Comparison of ENCODE assay signal across 8 cellular contexts in the genomic region with DNA sequence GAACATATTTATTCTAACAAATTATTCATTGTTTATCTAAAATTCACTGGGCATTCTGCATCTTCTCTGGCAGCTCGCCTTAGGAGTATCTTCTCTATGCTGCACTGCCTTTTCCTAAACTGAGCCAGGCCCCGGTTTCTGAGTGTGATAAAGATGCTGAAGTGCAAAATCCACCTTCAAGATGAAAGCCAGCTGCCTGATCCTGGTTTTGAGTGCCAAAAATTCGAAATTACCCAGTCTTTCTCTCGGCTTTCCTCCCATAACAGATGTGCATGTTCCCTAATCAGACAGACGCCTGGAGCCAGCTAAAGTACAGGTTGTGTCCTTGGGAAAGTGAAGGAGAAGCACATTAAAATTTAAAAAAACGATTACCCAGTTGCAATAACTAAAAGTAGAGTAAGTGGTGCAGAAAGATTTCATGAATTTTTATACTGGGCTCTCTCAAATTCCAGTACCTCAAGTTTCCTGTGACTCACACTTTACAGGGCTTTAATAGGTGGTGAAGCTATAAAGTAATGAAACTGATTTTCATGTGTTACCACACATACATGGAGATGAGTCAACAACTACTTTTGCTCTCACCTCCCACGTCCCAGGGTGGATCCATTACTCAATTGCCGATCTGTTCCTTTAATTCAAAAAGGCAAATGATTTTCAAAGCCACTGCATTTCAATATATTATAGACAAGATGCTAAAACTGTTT.
A peak's percentile ranks its signal among the peaks of the same experiment; 100 is the strongest.
DNase-seq lines count a peak whose midpoint lies in the region; ATAC-seq and TF ChIP-seq lines count a peak whose summit lies in the region.

No MANE protein-coding gene starts in this region.

- H2AFZ ChIP-seq in mesenchymal stem cell (ENCODE audit: low read depth, low read length), result no peak overlapping the region

- H3K36me3 ChIP-seq in mesenchymal stem cell (ENCODE audit: control insufficient read depth in 1 of 2, insufficient read depth in 2 of 2, low read depth in 1 of 2, low read length in 2 of 2) (no peaks in the 10 kb centered on the region), tibial nerve (no peaks in the 10 kb centered on the region)

- WGBS in mesenchymal stem cell, result 59% methylated on average over 7 of the region's 8 CpGs
- WGBS in tibial nerve, 2 donors, result 39 to 44% methylated on average over 8 of the region's 8 CpGs

- peaks cover 2% of the 10 kb centered on the region for H3K27me3 Mint-ChIP-seq in activated naive CD8-positive, alpha-beta T cell
- no peaks in the 10 kb centered on the region; the same call in 1 of the 2 replicates for H3K27me3 Mint-ChIP-seq in WTC11 (ENCODE audit: low read depth)

- no peak overlapping the region for H4K91ac ChIP-seq in mesenchymal stem cell (ENCODE audit: low read length)

- H3K4me3 ChIP-seq in mesenchymal stem cell (ENCODE audit: insufficient read depth in 1 of 2, low read depth in 1 of 2, low read length in 2 of 2), result peak overlapping the region in 1 of 2 experiments; percentile 60
- no peak overlapping the region for H3K4me3 ChIP-seq in tibial nerve

- H3K4me2 ChIP-seq in mesenchymal stem cell (ENCODE audit: low read length, poor library complexity, severe bottlenecking), result peak overlapping the region; percentile 12

- ATAC-seq in GM19351 (IDR thresholded peaks at IDR 0.05; ENCODE audit: unreplicated experiment) (peak; percentile 91), WTC11 (no peak)

- in situ Hi-C loops in ACHN (cut with HindIII; ENCODE audit: low pct_ligation_motif_present, low pct_unique_long_range_greater_than_20kb, low sequenced_read_pairs), result no loop called here
- in situ Hi-C loops in KBM-7 (cut with MboI; ENCODE audit: low pct_unique_long_range_greater_than_20kb, low sequenced_read_pairs), result no loop called here

- no peak overlapping the region for H3K14ac ChIP-seq in mesenchymal stem cell (ENCODE audit: low read length in 2 of 2)

- H2BK12ac ChIP-seq in mesenchymal stem cell (ENCODE audit: low read length in 2 of 2), result no peak overlapping the region

- H4K8ac ChIP-seq in mesenchymal stem cell (ENCODE audit: low read length), result no peak overlapping the region

- peak overlapping the region; percentile 77 for H3K27ac ChIP-seq in mesenchymal stem cell (ENCODE audit: low read length, poor library complexity, severe bottlenecking)
- peak overlapping the region; percentile 45 to 90 (median 70) for H3K27ac ChIP-seq in tibial nerve

- H3K23ac ChIP-seq in mesenchymal stem cell (ENCODE audit: low read length in 2 of 2), result no peak overlapping the region

- TF ChIP-seq POLR2A in tibial nerve (IDR thresholded peaks at IDR 0.05), result no peak

- peak; percentile 82 for DNase-seq in ACHN
- peak; percentile 31 for DNase-seq in KBM-7
- peak; percentile 77 for DNase-seq in mesenchymal stem cell
- no peak for DNase-seq in tibial nerve (ENCODE audit: low spot score in 2 of 2)
- no peak for DNase-seq in WTC11 (ENCODE audit: low spot score)
- DNase-seq in cerebellar cortex (ENCODE audit: low spot score), result no peak

- no peaks in the 10 kb centered on the region for H3K9me3 Mint-ChIP-seq in activated naive CD8-positive, alpha-beta T cell (ENCODE audit: low read depth)
- H3K9me3 Mint-ChIP-seq in WTC11, result no peaks in the 10 kb centered on the region

- H3K27me3 ChIP-seq in mesenchymal stem cell (ENCODE audit: control insufficient read depth in 1 of 2, insufficient read depth in 1 of 2, low read length in 2 of 2) (peaks cover 0 to 4% of the 10 kb centered on the region in 2 experiments), tibial nerve (no peaks in the 10 kb centered on the region)

- peaks cover 17% of the 10 kb centered on the region for H3K4me1 Mint-ChIP-seq in activated naive CD8-positive, alpha-beta T cell (ENCODE audit: low read depth)
- H3K4me1 Mint-ChIP-seq in WTC11, result no peaks in the 10 kb centered on the region

- H2BK5ac ChIP-seq in mesenchymal stem cell (ENCODE audit: low read depth, low read length, poor library complexity, severe bottlenecking), result peak overlapping the region; percentile 74

- no peak overlapping the region for H2BK15ac ChIP-seq in mesenchymal stem cell (ENCODE audit: low read depth, poor library complexity, severe bottlenecking)

- TF ChIP-seq EP300 in tibial nerve (IDR thresholded peaks at IDR 0.05), result no peak

- peak overlapping the region; percentile 78 for H3K9ac ChIP-seq in mesenchymal stem cell (ENCODE audit: low read length)

- H3K4me3 Mint-ChIP-seq in activated naive CD8-positive, alpha-beta T cell, result peak overlapping the region; percentile 12
- H3K4me3 Mint-ChIP-seq in WTC11, result no peak overlapping the region

- no peak overlapping the region for H3K18ac ChIP-seq in mesenchymal stem cell (ENCODE audit: low read depth in 1 of 2, low read length in 2 of 2)

- H2BK120ac ChIP-seq in mesenchymal stem cell (ENCODE audit: low read depth, low read length), result no peak overlapping the region

- H3K4me1 ChIP-seq in mesenchymal stem cell (ENCODE audit: control insufficient read depth, insufficient read depth, low read depth, low read length), result no peaks in the 10 kb centered on the region
- peaks cover 0 to 23% (median 14%) of the 10 kb centered on the region in 4 donors for H3K4me1 ChIP-seq in tibial nerve

- CTCF ChIA-PET in WTC11 (lab: Charles Lee), result interaction anchor here (1.3 kb wide), 1 partner anchor 226 kb away, joined by 6 read pairs; no protein-coding TSS in a partner anchor

- H3K79me1 ChIP-seq in mesenchymal stem cell (replicated peaks; ENCODE audit: low read length, poor library complexity, severe bottlenecking), result no peaks in the 10 kb centered on the region

- no peak overlapping the region for H2AK5ac ChIP-seq in mesenchymal stem cell (ENCODE audit: low read length, severe bottlenecking)

- H3K36me3 Mint-ChIP-seq in activated naive CD8-positive, alpha-beta T cell, result no peaks in the 10 kb centered on the region
- no peaks in the 10 kb centered on the region for H3K36me3 Mint-ChIP-seq in WTC11

- peak overlapping the region; percentile 61 for H3K27ac Mint-ChIP-seq in activated naive CD8-positive, alpha-beta T cell
- no peak overlapping the region for H3K27ac Mint-ChIP-seq in WTC11

- TF ChIP-seq CTCF in tibial nerve (IDR thresholded peaks at IDR 0.05) (no peak), WTC11 (IDR thresholded peaks at IDR 0.05) (no peak)

- H3K9me3 ChIP-seq in mesenchymal stem cell (ENCODE audit: control insufficient read depth, low read length), result no peaks in the 10 kb centered on the region
- no peaks in the 10 kb centered on the region for H3K9me3 ChIP-seq in tibial nerve

- POLR2A ChIA-PET in WTC11 (lab: Charles Lee), result no interaction called here

- no peak overlapping the region for H3K4ac ChIP-seq in mesenchymal stem cell (ENCODE audit: low read depth in 1 of 2, low read length in 2 of 2)

TF ChIP-seq in WTC11, 78 proteins besides CTCF, POLR2A, EP300 and RAD21 (continues in another document):
- TF ChIP-seq ELF4 (CRISPR knock-in tag; IDR thresholded peaks at IDR 0.05; ENCODE audit: low read depth), result no peak
- TF ChIP-seq ZNF423 (CRISPR knock-in tag; IDR thresholded peaks at IDR 0.05), result no peak
- TF ChIP-seq, protein P1, sequence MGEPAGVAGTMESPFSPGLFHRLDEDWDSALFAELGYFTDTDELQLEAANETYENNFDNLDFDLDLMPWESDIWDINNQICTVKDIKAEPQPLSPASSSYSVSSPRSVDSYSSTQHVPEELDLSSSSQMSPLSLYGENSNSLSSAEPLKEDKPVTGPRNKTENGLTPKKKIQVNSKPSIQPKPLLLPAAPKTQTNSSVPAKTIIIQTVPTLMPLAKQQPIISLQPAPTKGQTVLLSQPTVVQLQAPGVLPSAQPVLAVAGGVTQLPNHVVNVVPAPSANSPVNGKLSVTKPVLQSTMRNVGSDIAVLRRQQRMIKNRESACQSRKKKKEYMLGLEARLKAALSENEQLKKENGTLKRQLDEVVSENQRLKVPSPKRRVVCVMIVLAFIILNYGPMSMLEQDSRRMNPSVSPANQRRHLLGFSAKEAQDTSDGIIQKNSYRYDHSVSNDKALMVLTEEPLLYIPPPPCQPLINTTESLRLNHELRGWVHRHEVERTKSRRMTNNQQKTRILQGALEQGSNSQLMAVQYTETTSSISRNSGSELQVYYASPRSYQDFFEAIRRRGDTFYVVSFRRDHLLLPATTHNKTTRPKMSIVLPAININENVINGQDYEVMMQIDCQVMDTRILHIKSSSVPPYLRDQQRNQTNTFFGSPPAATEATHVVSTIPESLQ (CRISPR knock-in tag; IDR thresholded peaks at IDR 0.05), result no peak
- TF ChIP-seq, protein P2, sequence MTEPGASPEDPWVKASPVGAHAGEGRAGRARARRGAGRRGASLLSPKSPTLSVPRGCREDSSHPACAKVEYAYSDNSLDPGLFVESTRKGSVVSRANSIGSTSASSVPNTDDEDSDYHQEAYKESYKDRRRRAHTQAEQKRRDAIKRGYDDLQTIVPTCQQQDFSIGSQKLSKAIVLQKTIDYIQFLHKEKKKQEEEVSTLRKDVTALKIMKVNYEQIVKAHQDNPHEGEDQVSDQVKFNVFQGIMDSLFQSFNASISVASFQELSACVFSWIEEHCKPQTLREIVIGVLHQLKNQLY (CRISPR knock-in tag; IDR thresholded peaks at IDR 0.05), result no peak
- TF ChIP-seq CREB1 (CRISPR knock-in tag; IDR thresholded peaks at IDR 0.05), result no peak
- no peak for TF ChIP-seq ATF1 (CRISPR knock-in tag; IDR thresholded peaks at IDR 0.05)
- no peak for TF ChIP-seq EMX1 (CRISPR knock-in tag; IDR thresholded peaks at IDR 0.05)
- no peak for TF ChIP-seq RORB (CRISPR knock-in tag; IDR thresholded peaks at IDR 0.05)
- TF ChIP-seq ZBTB21 (CRISPR knock-in tag; IDR thresholded peaks at IDR 0.05; ENCODE audit: borderline replicate concordance), result no peak
- TF ChIP-seq, protein P3, sequence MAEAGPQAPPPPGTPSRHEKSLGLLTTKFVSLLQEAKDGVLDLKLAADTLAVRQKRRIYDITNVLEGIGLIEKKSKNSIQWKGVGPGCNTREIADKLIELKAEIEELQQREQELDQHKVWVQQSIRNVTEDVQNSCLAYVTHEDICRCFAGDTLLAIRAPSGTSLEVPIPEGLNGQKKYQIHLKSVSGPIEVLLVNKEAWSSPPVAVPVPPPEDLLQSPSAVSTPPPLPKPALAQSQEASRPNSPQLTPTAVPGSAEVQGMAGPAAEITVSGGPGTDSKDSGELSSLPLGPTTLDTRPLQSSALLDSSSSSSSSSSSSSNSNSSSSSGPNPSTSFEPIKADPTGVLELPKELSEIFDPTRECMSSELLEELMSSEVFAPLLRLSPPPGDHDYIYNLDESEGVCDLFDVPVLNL (CRISPR knock-in tag; IDR thresholded peaks at IDR 0.05; ENCODE audit: borderline replicate concordance, low read depth), result no peak
- TF ChIP-seq ZNF232 (CRISPR knock-in tag; IDR thresholded peaks at IDR 0.05), result no peak

Comparison
In these comparisons a context has a peak if more than half of its experiments do, and no peak if none do; other contexts are left out.
1. DNase-seq: peak in ACHN (single experiment), KBM-7 (single experiment) and mesenchymal stem cell (single experiment); none in tibial nerve (0 of 2), WTC11 (single experiment) and cerebellar cortex (single experiment).